Comparison of ENCODE assay signal across 8 cellular contexts in the genomic region with DNA sequence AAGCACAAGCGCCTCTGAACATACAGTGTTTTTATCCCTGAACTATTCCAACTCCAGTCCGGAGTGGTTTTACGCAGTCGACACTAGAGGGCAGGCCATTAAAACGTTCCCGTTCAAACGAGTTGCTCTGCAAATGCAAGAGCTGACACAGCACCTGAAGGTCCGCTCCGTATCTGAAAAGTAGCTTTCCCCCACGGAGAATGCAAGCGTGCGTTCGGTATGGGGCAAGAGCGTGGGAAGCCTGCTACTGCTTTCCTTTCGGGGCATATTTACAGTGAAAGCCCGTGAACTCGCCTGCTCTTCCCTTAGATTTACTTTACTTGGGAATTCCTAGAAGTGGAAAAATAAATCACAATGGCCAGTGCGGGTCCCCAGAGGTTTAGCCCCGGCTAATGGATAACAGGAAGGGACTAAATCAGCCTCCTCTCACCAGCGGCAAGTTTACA.
DNase-seq lines count a peak whose midpoint lies in the region; ATAC-seq lines count a peak whose summit lies in the region.

No MANE protein-coding gene starts in this region.

- 0 out of 22 replicates have a peak overlapping the region, but pooled peaks of 1 of the 11 experiments have one; percentile 24 for H3K9ac ChIP-seq in BLaER1 treated with 17β-estradiol and CSF1 and Interleukin-3, amounts not matched to agents 10 nM and 100 nM

- CTCF ChIA-PET in activated CD4-positive, alpha-beta memory T cell treated with anti-CD3 and anti-CD28 coated beads for 36 hours (lab: Charles Lee): interaction anchor here (0.6 to 2.1 kb wide), 48 partner anchors 9 to 1094 kb away, joined by 3 to 21 read pairs (median 4); a partner anchor contains a TSS

- peaks cover 7 to 25% (median 11%) of the 10 kb centered on the region in 10 experiments for H3K4me1 ChIP-seq in BLaER1 treated with 17β-estradiol and CSF1 and Interleukin-3, amounts not matched to agents 10 nM and 100 nM

- no peaks in the 10 kb centered on the region for H3K27me3 ChIP-seq in BLaER1 treated with 17β-estradiol and CSF1 and Interleukin-3, amounts not matched to agents 10 nM and 100 nM

- peak overlapping the region; percentile 67 for H3K4me3 Mint-ChIP-seq in activated CD4-positive, alpha-beta memory T cell treated with anti-CD3 and anti-CD28 coated beads for 36 hours

- H3K4me3 ChIP-seq in BLaER1 treated with 17β-estradiol and CSF1 and Interleukin-3, amounts not matched to agents 10 nM and 100 nM: peak overlapping the region in 3 of 10 experiments; percentile 32 to 47 (median 41); a peak in 5 of 20 replicates

- no peaks in the 10 kb centered on the region for H3K27me3 Mint-ChIP-seq in activated CD4-positive, alpha-beta memory T cell treated with anti-CD3 and anti-CD28 coated beads for 36 hours

- no peaks in the 10 kb centered on the region for H3K9me3 Mint-ChIP-seq in activated CD4-positive, alpha-beta memory T cell treated with anti-CD3 and anti-CD28 coated beads for 36 hours

- POLR2A ChIA-PET in activated CD4-positive, alpha-beta memory T cell treated with anti-CD3 and anti-CD28 coated beads for 36 hours (lab: Charles Lee): interaction anchor here (0.6 to 1.1 kb wide), 3 partner anchors 27 to 192 kb away, joined by 3 read pairs; no protein-coding TSS in a partner anchor

- peaks cover 0 to 7% (median 0%) of the 10 kb centered on the region in 11 experiments; a peak in 2 of 22 replicates for H3K9me3 ChIP-seq in BLaER1 treated with 17β-estradiol and CSF1 and Interleukin-3, amounts not matched to agents 10 nM and 100 nM (replicated peaks in 1 of 11)

- H3K36me3 ChIP-seq in BLaER1 treated with 17β-estradiol and CSF1 and Interleukin-3, amounts not matched to agents 10 nM and 100 nM: no peaks in the 10 kb centered on the region

- peak; percentile 88 for DNase-seq in NCI-H69 (lab: John Stamatoyannopoulos, UW)
- peak; percentile 82 for DNase-seq in activated CD4-positive, alpha-beta memory T cell treated with anti-CD3 and anti-CD28 coated beads for 36 hours
- DNase-seq in effector CD8-positive, alpha-beta T cell (lab: John Stamatoyannopoulos, UW): peak; percentile 37
- peak; percentile 92 for DNase-seq in medulla oblongata (ENCODE audit: extremely low spot score)
- peak in 2 of 3 donors; percentile 60 for DNase-seq in stimulated activated CD4-positive, alpha-beta T cell treated with anti-CD3 and anti-CD28 coated beads, TNF-alpha, amount 100 ng/mL, for 48 hours (ENCODE audit: low read depth in 3 of 3)

- ATAC-seq in GM19043 (IDR thresholded peaks at IDR 0.05; ENCODE audit: low read depth, unreplicated experiment) (peak; percentile 96), HG03378 (IDR thresholded peaks at IDR 0.05; ENCODE audit: unreplicated experiment) (peak; percentile 97)

- no peak overlapping the region for H3K27ac ChIP-seq in BLaER1 treated with 17β-estradiol and CSF1 and Interleukin-3, amounts not matched to agents 10 nM and 100 nM

- H3K27ac Mint-ChIP-seq in activated CD4-positive, alpha-beta memory T cell treated with anti-CD3 and anti-CD28 coated beads for 36 hours: no peak overlapping the region

- intact Hi-C loops in activated CD4-positive, alpha-beta memory T cell treated with anti-CD3 and anti-CD28 coated beads for 36 hours (cut with micrococcal nuclease): loop anchor here (1.0 to 5.0 kb wide), 6 partner anchors 191 to 589 kb away; a partner anchor contains a TSS

- H3K36me3 Mint-ChIP-seq in activated CD4-positive, alpha-beta memory T cell treated with anti-CD3 and anti-CD28 coated beads for 36 hours: peaks cover 20% of the 10 kb centered on the region

- peak overlapping the region; percentile 25 to 87 (median 50); a peak in 18 of 22 replicates for H3K4me2 ChIP-seq in BLaER1 treated with 17β-estradiol and CSF1 and Interleukin-3, amounts not matched to agents 10 nM and 100 nM

- H4K20me1 ChIP-seq in BLaER1 treated with 17β-estradiol and CSF1 and Interleukin-3, amounts not matched to agents 10 nM and 100 nM: no peaks in the 10 kb centered on the region

- H3K4me1 Mint-ChIP-seq in activated CD4-positive, alpha-beta memory T cell treated with anti-CD3 and anti-CD28 coated beads for 36 hours (ENCODE audit: low read depth): peaks cover 27% of the 10 kb centered on the region

Comparison
In these comparisons a context has a peak if more than half of its experiments do, and no peak if none do; other contexts are left out.
1. DNase-seq: peak in every context shown above with its lines; median percentile 92 in medulla oblongata; 88 in NCI-H69; 82 in activated CD4-positive, alpha-beta memory T cell treated with anti-CD3 and anti-CD28 coated beads for 36 hours; 60 in stimulated activated CD4-positive, alpha-beta T cell treated with anti-CD3 and anti-CD28 coated beads, TNF-alpha, amount 100 ng/mL, for 48 hours; 37 in effector CD8-positive, alpha-beta T cell.